Comparison of ENCODE assay signal across 9 cellular contexts in the genomic region with DNA sequence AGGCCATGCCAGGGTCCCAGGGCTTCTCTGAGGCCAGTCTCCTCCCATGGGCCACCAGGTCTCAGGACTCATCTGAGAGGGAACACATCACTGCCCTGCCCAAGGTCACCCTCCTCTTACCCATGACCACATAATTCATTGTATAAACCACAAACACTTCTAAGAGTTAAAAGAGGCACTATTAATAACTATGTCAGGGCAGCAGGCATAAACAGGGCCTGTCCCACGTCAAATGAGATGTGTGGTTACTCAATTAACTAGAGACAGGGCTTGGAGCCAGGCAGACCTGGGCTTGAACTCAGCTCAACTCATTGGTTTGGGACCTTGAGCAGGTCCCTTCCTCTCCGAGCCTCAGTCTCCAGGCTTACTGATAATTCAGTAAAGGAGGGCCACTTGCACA. TPM values are rescaled to one million over a fixed set of nuclear protein-coding genes. Genes with fewer than 3 reads are reported as not detected.
DNase-seq lines count a peak whose midpoint lies in the region; ATAC-seq and TF ChIP-seq lines count a peak whose summit lies in the region.
"Had no signal": no experiment of that assay in that cellular context is flagged by ENCODE, and none has a peak within 500 bp of the region (broad histone marks: within the 10 kb centered on the region; RNA-seq: fewer than 3 reads in every experiment).

No MANE protein-coding gene starts in this region.

- H3K9me3 ChIP-seq in BLaER1 (no peaks in the 10 kb centered on the region), mesenchymal stem cell (ENCODE audit: control insufficient read depth, low read length) (no peaks in the 10 kb centered on the region)

- H2AFZ ChIP-seq in KMS-11 (ENCODE audit: low read depth) (no peak overlapping the region), mesenchymal stem cell (ENCODE audit: low read depth, low read length) (no peak overlapping the region)

- no peak overlapping the region for H3K4ac ChIP-seq in mesenchymal stem cell (ENCODE audit: low read depth in 1 of 2, low read length in 2 of 2)

- H3K36me3 ChIP-seq in BLaER1, result peaks cover 51% of the 10 kb centered on the region
- H3K36me3 ChIP-seq in KMS-11 (ENCODE audit: insufficient read depth), result no peaks in the 10 kb centered on the region
- H3K36me3 ChIP-seq in mesenchymal stem cell (ENCODE audit: control insufficient read depth in 1 of 2, insufficient read depth in 2 of 2, low read depth in 1 of 2, low read length in 2 of 2), result peaks cover 26 to 30% of the 10 kb centered on the region in 2 experiments

- no peak overlapping the region for H2BK120ac ChIP-seq in mesenchymal stem cell (ENCODE audit: low read depth, low read length)

- H3K4me1 ChIP-seq in BLaER1 (peaks cover 83% of the 10 kb centered on the region), KMS-11 (ENCODE audit: low read depth, poor library complexity, severe bottlenecking) (peaks cover 46% of the 10 kb centered on the region), mesenchymal stem cell (ENCODE audit: control insufficient read depth, insufficient read depth, low read depth, low read length) (peaks cover 63% of the 10 kb centered on the region)

- ATAC-seq in central memory CD8-positive, alpha-beta T cell (replicated peaks; ENCODE audit: extremely low read depth, poor library complexity, severe bottlenecking), result peak; percentile 11

- H3K9ac ChIP-seq in BLaER1 (peak overlapping the region; percentile 91), KMS-11 (peak overlapping the region; percentile 8; the same call in 1 of the 2 replicates), mesenchymal stem cell (ENCODE audit: low read length) (peak overlapping the region; percentile 82)

- no peaks in the 10 kb centered on the region for H3K27me3 Mint-ChIP-seq in central memory CD8-positive, alpha-beta T cell
- H3K27me3 Mint-ChIP-seq: progenitor cell of endocrine pancreas had no signal

- H3K4me3 ChIP-seq in BLaER1, result peak overlapping the region; percentile 83; the same call in 1 of the 2 replicates
- no peak overlapping the region for H3K4me3 ChIP-seq in KMS-11 (IDR thresholded peaks at IDR 0.05; ENCODE audit: insufficient read depth, low read depth, low read length)
- H3K4me3 ChIP-seq in mesenchymal stem cell (ENCODE audit: insufficient read depth in 1 of 2, low read depth in 1 of 2, low read length in 2 of 2), result no peak overlapping the region

- DNase-seq in central memory CD8-positive, alpha-beta T cell (ENCODE audit: low spot score in 2 of 2), result no peak
- DNase-seq in mesenchymal stem cell (peak; percentile 70), SK-N-DZ (ENCODE audit: low spot score) (no peak), activated gamma-delta T cell treated with Interleukin-2 at 50 U/mL for 16 hours (no peak)
- no peak for DNase-seq in stimulated activated CD4-positive, alpha-beta T cell treated with anti-CD3 and anti-CD28 coated beads, Interleukin-12 subunit alpha, Interleukin-12 subunit beta, amount 100 ng/mL, for 4 hours
- DNase-seq in central memory CD4-positive, alpha-beta T cell, result no peak

- H4K20me1 ChIP-seq in BLaER1 (peaks cover 75% of the 10 kb centered on the region), KMS-11 (ENCODE audit: insufficient read depth) (no peaks in the 10 kb centered on the region)

- peaks cover 81% of the 10 kb centered on the region for H3K4me1 Mint-ChIP-seq in central memory CD8-positive, alpha-beta T cell

- H3K23ac ChIP-seq in mesenchymal stem cell (ENCODE audit: low read length in 2 of 2), result no peak overlapping the region

- no peak overlapping the region for H3K18ac ChIP-seq in mesenchymal stem cell (ENCODE audit: low read depth in 1 of 2, low read length in 2 of 2)

- H3K14ac ChIP-seq in mesenchymal stem cell (ENCODE audit: low read length in 2 of 2), result no peak overlapping the region

- no peak overlapping the region for H2BK12ac ChIP-seq in mesenchymal stem cell (ENCODE audit: low read length in 2 of 2)

- peak overlapping the region; percentile 83 for H3K4me3 Mint-ChIP-seq in central memory CD8-positive, alpha-beta T cell

- H2BK5ac ChIP-seq in mesenchymal stem cell (ENCODE audit: low read depth, low read length, poor library complexity, severe bottlenecking), result no peak overlapping the region

- H3K79me2 ChIP-seq in KMS-11 (ENCODE audit: insufficient read depth, low read depth), result peaks cover 44% of the 10 kb centered on the region

- no peak overlapping the region for H4K8ac ChIP-seq in mesenchymal stem cell (ENCODE audit: low read length)

- peaks cover 47% of the 10 kb centered on the region for H3K79me1 ChIP-seq in mesenchymal stem cell (replicated peaks; ENCODE audit: low read length, poor library complexity, severe bottlenecking)

- no peak overlapping the region for H4K91ac ChIP-seq in mesenchymal stem cell (ENCODE audit: low read length)

- peak overlapping the region; percentile 100 for H3K4me2 ChIP-seq in BLaER1
- H3K4me2 ChIP-seq in KMS-11, result peak overlapping the region; percentile 98
- no peak overlapping the region for H3K4me2 ChIP-seq in mesenchymal stem cell (ENCODE audit: low read length, poor library complexity, severe bottlenecking)

- H3K27ac ChIP-seq in BLaER1 (peak overlapping the region; percentile 92), KMS-11 (peak overlapping the region; percentile 59), mesenchymal stem cell (ENCODE audit: low read length, poor library complexity, severe bottlenecking) (no peak overlapping the region)

- peak overlapping the region; percentile 94 for H3K27ac Mint-ChIP-seq in central memory CD8-positive, alpha-beta T cell (ENCODE audit: low read depth)

- no peak for TF ChIP-seq CTCF in KMS-11 (conservative IDR thresholded peaks at IDR 0.05; ENCODE audit: low read depth, low read length)

- no peak overlapping the region for H2AK5ac ChIP-seq in mesenchymal stem cell (ENCODE audit: low read length, severe bottlenecking)

- H3K9me3 Mint-ChIP-seq in central memory CD8-positive, alpha-beta T cell, result no peaks in the 10 kb centered on the region

- 42% methylated on average over 2 of the region's 2 CpGs for WGBS in mesenchymal stem cell

- peaks cover 28% of the 10 kb centered on the region for H3K36me3 Mint-ChIP-seq in central memory CD8-positive, alpha-beta T cell (ENCODE audit: insufficient read depth)

- H3K27me3 ChIP-seq in BLaER1 (no peaks in the 10 kb centered on the region), KMS-11 (ENCODE audit: insufficient read depth, low read depth) (no peaks in the 10 kb centered on the region), mesenchymal stem cell (ENCODE audit: control insufficient read depth in 1 of 2, insufficient read depth in 1 of 2, low read length in 2 of 2) (no peaks in the 10 kb centered on the region)

- H2BK15ac ChIP-seq in mesenchymal stem cell (ENCODE audit: low read depth, poor library complexity, severe bottlenecking), result no peak overlapping the region

RNA-seq across cellular contexts. Expression of gene ARAP1, which starts 33.1 kb away (rescaled TPM):
- polyA plus RNA-seq in mesenchymal stem cell (2013, experiment 1 of 2), result 26.6 TPM
- 23.6 TPM for polyA plus RNA-seq in mesenchymal stem cell (2013, experiment 2 of 2)
- 63.6 and 74.0 TPM in 2 replicates for polyA plus RNA-seq in SK-N-DZ (2014; cell fraction: cytosol; rRNA removed)
- polyA plus RNA-seq in SK-N-DZ (2014; cell fraction: nucleus; rRNA removed), result 135 and 164 TPM in 2 replicates

RNA-seq across cellular contexts. Expression of gene PDE2A, which starts 44.9 kb away (rescaled TPM):
- 0.61 TPM for polyA plus RNA-seq in mesenchymal stem cell (2013, experiment 1 of 2)
- 0.56 TPM for polyA plus RNA-seq in mesenchymal stem cell (2013, experiment 2 of 2)
- polyA plus RNA-seq in SK-N-DZ (2014; cell fraction: cytosol; rRNA removed), result 8.2 and 12.9 TPM in 2 replicates
- 45.4 and 47.9 TPM in 2 replicates for polyA plus RNA-seq in SK-N-DZ (2014; cell fraction: nucleus; rRNA removed)

Comparison
In these comparisons a context has a peak if more than half of its experiments do, and no peak if none do; other contexts are left out.
1. H3K9ac ChIP-seq: peak in every context shown above with its lines; median percentile 91 in BLaER1; 82 in mesenchymal stem cell; 8 in KMS-11.